8 cellular contexts compared by ENCODE assay signal in the genomic region with DNA sequence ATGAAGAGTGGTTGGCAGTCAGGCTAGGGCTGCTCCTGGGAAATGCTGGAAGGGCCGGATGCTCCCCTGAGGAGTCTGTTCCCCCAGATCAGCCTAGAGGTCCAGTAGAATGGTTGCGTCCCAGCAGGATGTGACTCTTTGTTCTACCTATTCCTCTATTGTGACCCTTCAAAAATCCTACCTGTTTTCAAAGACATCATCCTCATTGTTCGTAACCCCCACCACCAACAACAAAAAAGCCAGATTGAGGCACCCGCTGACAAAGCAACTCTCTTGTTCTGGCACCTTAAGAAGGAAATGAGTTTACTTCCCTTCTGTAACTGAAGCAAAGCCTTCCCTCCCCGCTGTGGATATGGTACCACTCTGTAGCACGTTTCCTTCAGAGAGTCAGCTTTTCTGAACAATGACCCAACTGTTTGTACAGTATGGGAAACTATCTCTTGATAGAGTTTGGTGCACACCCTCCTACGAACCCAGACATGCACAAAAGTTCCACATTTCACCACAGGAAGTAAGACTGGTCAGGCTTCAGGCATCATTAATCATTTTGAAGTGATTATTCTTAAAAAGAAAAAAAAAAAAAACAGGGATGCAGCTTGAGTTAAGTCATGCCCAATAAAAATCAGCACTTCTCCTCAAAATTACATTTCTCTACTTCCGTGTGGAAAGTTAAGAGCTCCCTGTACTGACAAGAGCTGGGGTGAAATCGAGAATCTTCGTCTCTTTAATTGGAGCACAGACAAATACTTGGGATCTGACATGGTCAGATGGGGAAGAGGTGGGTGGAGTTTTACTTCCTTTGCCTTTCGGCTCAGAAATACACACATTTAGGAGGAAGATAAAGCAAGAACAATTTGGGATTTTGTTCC.
DNase-seq lines count a peak whose midpoint lies in the region; ATAC-seq and TF ChIP-seq lines count a peak whose summit lies in the region.

No MANE protein-coding gene starts in this region.

- no TSS peak for BruUV-seq in PC-3 (replicated peaks; lab: Mats Ljungman, UMichigan)

- no peak overlapping the region for H3K4me3 Mint-ChIP-seq in activated naive CD8-positive, alpha-beta T cell treated with anti-CD3 and anti-CD28 coated beads, Interleukin-2, amount 50 U/mL, for 24 hours

- H3K9me3 Mint-ChIP-seq in activated naive CD8-positive, alpha-beta T cell treated with anti-CD3 and anti-CD28 coated beads, Interleukin-2, amount 50 U/mL, for 24 hours = no peaks in the 10 kb centered on the region

- H3K4me1 ChIP-seq in PC-3 (ENCODE audit: insufficient read depth, low read length) (no peaks in the 10 kb centered on the region), heart right ventricle (peaks cover 3 to 36% (median 22%) of the 10 kb centered on the region in 9 donors), smooth muscle cell (ENCODE audit: low read depth) (peaks cover 30% of the 10 kb centered on the region)

- H3K9me3 ChIP-seq in PC-3 (ENCODE audit: low read length) = no peaks in the 10 kb centered on the region
- peaks cover 0 to 27% (median 0%) of the 10 kb centered on the region in 11 donors for H3K9me3 ChIP-seq in heart right ventricle
- H3K9me3 ChIP-seq in smooth muscle cell (replicated peaks; ENCODE audit: low read depth) = no peaks in the 10 kb centered on the region

- peaks cover 26% of the 10 kb centered on the region for H3K27me3 Mint-ChIP-seq in activated naive CD8-positive, alpha-beta T cell treated with anti-CD3 and anti-CD28 coated beads, Interleukin-2, amount 50 U/mL, for 24 hours

- H3K4me1 Mint-ChIP-seq in activated naive CD8-positive, alpha-beta T cell treated with anti-CD3 and anti-CD28 coated beads, Interleukin-2, amount 50 U/mL, for 24 hours = peaks cover 5% of the 10 kb centered on the region

- no peak overlapping the region for H3K27ac Mint-ChIP-seq in activated naive CD8-positive, alpha-beta T cell treated with anti-CD3 and anti-CD28 coated beads, Interleukin-2, amount 50 U/mL, for 24 hours

- in situ Hi-C loops in ACHN (cut with HindIII; ENCODE audit: low pct_ligation_motif_present, low pct_unique_long_range_greater_than_20kb, low sequenced_read_pairs) = no loop called here

- H3F3A ChIP-seq in PC-3 (ENCODE audit: low read length, unreplicated experiment) (no peaks in the 10 kb centered on the region), smooth muscle cell (ENCODE audit: low read depth) (peaks cover 16% of the 10 kb centered on the region)

- CTCF ChIA-PET in PC-3 (lab: Charles Lee) = no interaction called here

- ATAC-seq in GM21360 (IDR thresholded peaks at IDR 0.05; ENCODE audit: unreplicated experiment) (peak; percentile 55), PC-3 (no peak; the same call in 1 of the 2 replicates), heart right ventricle (peak; percentile 58 to 85 (median 76)), HG02970 (IDR thresholded peaks at IDR 0.05; ENCODE audit: low FRiP score, unreplicated experiment) (no peak)
- no peak for ATAC-seq in activated naive CD8-positive, alpha-beta T cell treated with anti-CD3 and anti-CD28 coated beads, Interleukin-2, amount 50 U/mL, for 24 hours

- no peak overlapping the region for H3K4me2 ChIP-seq in PC-3 (ENCODE audit: low read length)
- peak overlapping the region; percentile 63 for H3K4me2 ChIP-seq in smooth muscle cell

- 37 to 48% methylated on average over 11 of the region's 11 CpGs for WGBS in heart right ventricle, 2 donors
- 29% methylated on average over 11 of the region's 11 CpGs for WGBS in smooth muscle cell (ENCODE audit: low lambda C conversion rate)

- POLR2A ChIA-PET in PC-3 (lab: Charles Lee; ENCODE audit: unreplicated experiment) = no interaction called here

- no peaks in the 10 kb centered on the region for H3K9me2 ChIP-seq in PC-3 (replicated peaks; ENCODE audit: low read length)

- DNase-seq in PC-3 (peak; percentile 8), heart right ventricle (no peak), smooth muscle cell (lab: John Stamatoyannopoulos, UW; ENCODE audit: unreplicated experiment) (no peak), ACHN (no peak), NCI-H1694 treated with DMSO at 0.1 percent for 48 hours (lab: John Stamatoyannopoulos, UW) (no peak)
- DNase-seq in activated naive CD8-positive, alpha-beta T cell treated with anti-CD3 and anti-CD28 coated beads, Interleukin-2, amount 50 U/mL, for 24 hours = no peak

- TF ChIP-seq CTCF in PC-3 (conservative IDR thresholded peaks at IDR 0.05; ENCODE audit: low read depth, low read length) = no peak
- TF ChIP-seq CTCF in heart right ventricle (IDR thresholded peaks at IDR 0.05) = no peak
- TF ChIP-seq CTCF in smooth muscle cell (IDR thresholded peaks at IDR 0.05; ENCODE audit: borderline replicate concordance, insufficient read depth, poor library complexity, severe bottlenecking) = no peak

- H3K4me3 ChIP-seq in PC-3 (ENCODE audit: low read length) (no peak overlapping the region), heart right ventricle (peak overlapping the region in 5 of 10 donors; percentile 1 to 29 (median 7)), smooth muscle cell (peak overlapping the region; percentile 20)

- no peaks in the 10 kb centered on the region for H3K27me3 ChIP-seq in PC-3 (ENCODE audit: low read length)
- H3K27me3 ChIP-seq in heart right ventricle = no peaks in the 10 kb centered on the region
- H3K27me3 ChIP-seq in smooth muscle cell (ENCODE audit: low read depth) = no peaks in the 10 kb centered on the region

- H4K20me1 ChIP-seq in PC-3 (ENCODE audit: low read length) (no peaks in the 10 kb centered on the region), smooth muscle cell (ENCODE audit: low read depth) (no peaks in the 10 kb centered on the region)

- no peak overlapping the region for H3K27ac ChIP-seq in PC-3 (ENCODE audit: low read length)
- peak overlapping the region in 9 of 10 donors; percentile 5 to 75 (median 63) for H3K27ac ChIP-seq in heart right ventricle
- peak overlapping the region; percentile 11 for H3K27ac ChIP-seq in smooth muscle cell (ENCODE audit: low read depth)

- no peaks in the 10 kb centered on the region for H3K36me3 ChIP-seq in PC-3 (ENCODE audit: low read depth, low read length)
- H3K36me3 ChIP-seq in heart right ventricle = no peaks in the 10 kb centered on the region
- H3K36me3 ChIP-seq in smooth muscle cell (ENCODE audit: low read depth) = no peaks in the 10 kb centered on the region

- H3K36me3 Mint-ChIP-seq in activated naive CD8-positive, alpha-beta T cell treated with anti-CD3 and anti-CD28 coated beads, Interleukin-2, amount 50 U/mL, for 24 hours (ENCODE audit: low read depth) = no peaks in the 10 kb centered on the region

- H2AFZ ChIP-seq in PC-3 (ENCODE audit: low read length) (no peak overlapping the region), smooth muscle cell (ENCODE audit: low read depth) (peak overlapping the region; percentile 40)

- intact Hi-C loops in PC-3 (cut with micrococcal nuclease) (no loop called here), heart right ventricle (cut with DNase I) (loop anchor here in 2 of 10 donors (2.0 to 5.0 kb wide), 3 partner anchors 46 to 207 kb away; partner anchors contain the start of gene ENC1 (in 1 of the 2))

- H3K79me2 ChIP-seq in PC-3 (ENCODE audit: low read length) (no peaks in the 10 kb centered on the region), smooth muscle cell (ENCODE audit: low read depth) (no peaks in the 10 kb centered on the region)

- H3K9ac ChIP-seq in PC-3 (ENCODE audit: low read length) = no peak overlapping the region
- no peak overlapping the region for H3K9ac ChIP-seq in smooth muscle cell (ENCODE audit: low read depth)

Comparison
In these comparisons a context has a peak if more than half of its experiments do, and no peak if none do; other contexts are left out.
1. ATAC-seq: peak in GM21360 (single experiment) and heart right ventricle (8 of 8); none in PC-3 (single experiment), HG02970 (single experiment) and activated naive CD8-positive, alpha-beta T cell treated with anti-CD3 and anti-CD28 coated beads, Interleukin-2, amount 50 U/mL, for 24 hours (single experiment).